In the genomic region with DNA sequence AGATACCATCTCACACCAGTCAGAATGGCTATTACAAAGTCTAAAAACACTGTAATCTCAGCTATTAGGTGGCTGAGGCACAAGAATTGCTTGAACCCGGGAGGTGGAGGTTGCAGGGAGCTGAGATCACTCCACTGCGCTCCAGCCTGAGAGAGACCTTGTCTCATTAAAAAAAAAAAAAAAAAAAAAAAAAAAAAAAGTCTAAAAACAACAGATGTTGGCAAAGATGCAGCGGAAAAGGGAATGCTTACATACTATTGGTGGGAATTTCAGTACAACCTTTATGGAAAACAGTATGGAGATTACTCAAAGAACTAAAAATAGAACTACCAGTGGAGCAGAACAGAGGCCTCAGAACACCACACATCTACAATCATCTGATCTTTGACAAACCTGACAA, we compare ENCODE assay signal across 18 cellular contexts. TPM values are rescaled to one million over a fixed set of nuclear protein-coding genes. Genes with fewer than 3 reads are reported as not detected.
A peak's percentile ranks its signal among the peaks of the same experiment; 100 is the strongest.
DNase-seq lines count a peak whose midpoint lies in the region; ATAC-seq and TF ChIP-seq lines count a peak whose summit lies in the region.
"Had no signal": no experiment of that assay in that cellular context is flagged by ENCODE, and none has a peak within 500 bp of the region (broad histone marks: within the 10 kb centered on the region; RNA-seq: fewer than 3 reads in every experiment).

No MANE protein-coding gene starts in this region.

- TF ChIP-seq CTCF in fibroblast of pulmonary artery (IDR thresholded peaks at IDR 0.05; ENCODE audit: low read length, missing control alignments) = no peak

- DNase-seq in DMS 273 (lab: John Stamatoyannopoulos, UW; ENCODE audit: unreplicated experiment) (peak; percentile 17), DMS 273 treated with DMSO at 0.1 percent for 48 hours (lab: John Stamatoyannopoulos, UW) (no peak), SJCRH30 (peak; percentile 16 to 26), fibroblast of pulmonary artery (ENCODE audit: low read depth) (peak; percentile 24), GM19238 (ENCODE audit: insufficient read length, low spot score) (no peak), left cardiac atrium (no peak)
- DNase-seq: DND-41, NCI-H1417 treated with DMSO at 0.1 percent for 48 hours, NCI-H2029, NCI-H510A, NCI-H82, SHP77, SK-N-SH, T-cell had no signal

- peak overlapping the region; percentile 18; the same call in 1 of the 2 replicates for H3K27ac ChIP-seq in SJCRH30
- H3K27ac ChIP-seq: 22Rv1, HL-60 had no signal

- H3K4me3 ChIP-seq in SJCRH30 = no peak overlapping the region
- H3K4me3 ChIP-seq in fibroblast of pulmonary artery (replicated peaks; ENCODE audit: low read depth, low read length) = no peak overlapping the region

- no peaks in the 10 kb centered on the region for H3K27me3 ChIP-seq in SJCRH30

- intact Hi-C loops in left cardiac atrium (cut with DNase I) = no loop called here

- no peaks in the 10 kb centered on the region for H3K36me3 ChIP-seq in SJCRH30

- peaks cover 10% of the 10 kb centered on the region; the same call in 1 of the 2 replicates for H3K4me1 ChIP-seq in SJCRH30

- ATAC-seq in GM21529 (IDR thresholded peaks at IDR 0.05; ENCODE audit: unreplicated experiment) (no peak), HG02938 (IDR thresholded peaks at IDR 0.05; ENCODE audit: unreplicated experiment) (no peak), left cardiac atrium (no peak)
- ATAC-seq: T-cell had no signal

- H3K9me3 ChIP-seq in SJCRH30 (replicated peaks) = peaks cover 7% of the 10 kb centered on the region
- H3K9me3 ChIP-seq: SK-N-SH had no signal

RNA-seq across cellular contexts. Expression of a gene that starts 19.0 kb away (rescaled TPM):
- 9.9 and 13.3 TPM in 2 replicates for total RNA-seq in SJCRH30 (2014; rRNA removed; shearing (Covaris generic))
- total RNA-seq in left cardiac atrium = 10 to 100 TPM; 30.1 to 34.7 TPM

RNA-seq across cellular contexts. Expression of a gene that starts 30.7 kb away (rescaled TPM):
- total RNA-seq in SJCRH30 (2014; rRNA removed; shearing (Covaris generic)) = 433 and 480 TPM in 2 replicates
- 100 to 1,000 TPM; 416 TPM for total RNA-seq in left cardiac atrium

Comparison
In these comparisons a context has a peak if more than half of its experiments do, and no peak if none do; other contexts are left out.
1. DNase-seq: peak in DMS 273 (single experiment), SJCRH30 (2 of 2) and fibroblast of pulmonary artery (single experiment); none in DMS 273 treated with DMSO at 0.1 percent for 48 hours (single experiment), GM19238 (single experiment) and left cardiac atrium (single experiment).